ENCODE assay signal across 19 cellular contexts in genomic region chrX:56783996-56784620, GRCh38. TPM values are rescaled to one million over a fixed set of nuclear protein-coding genes. Genes with fewer than 3 reads are reported as not detected.
A peak's percentile ranks its signal among the peaks of the same experiment; 100 is the strongest.
DNase-seq lines count a peak whose midpoint lies in the region; ATAC-seq, FAIRE-seq and TF ChIP-seq lines count a peak whose summit lies in the region.
"Had no signal": no experiment of that assay in that cellular context is flagged by ENCODE, and none has a peak within 500 bp of the region (broad histone marks: within the 10 kb centered on the region; RNA-seq: fewer than 3 reads in every experiment).

No MANE protein-coding gene starts in this region.

- peak overlapping the region; percentile 66 for H3K4me2 ChIP-seq in Karpas-422 (ENCODE audit: low read depth, low read length, poor library complexity, severe bottlenecking)
- H3K4me2 ChIP-seq: GM23338, PC-9 had no signal

- DNase-seq in CD4-positive, CD25-positive, alpha-beta regulatory T cell = no peak
- no peak for DNase-seq in Karpas-422
- peak; percentile 32 for DNase-seq in kidney
- peak; percentile 27 for DNase-seq in sigmoid colon
- no peak for DNase-seq in NCI-H2196 (lab: John Stamatoyannopoulos, UW; ENCODE audit: unreplicated experiment)
- no peak for DNase-seq in NCI-H1417 (lab: John Stamatoyannopoulos, UW)
- DNase-seq in H7 = no peak
- DNase-seq: activated CD4-positive, alpha-beta memory T cell treated with anti-CD3 and anti-CD28 coated beads for 36 hours; cortex of kidney; DND-41; NCI-H2227 treated with DMSO at 0.1 percent for 48 hours; NCI-H82; occipital lobe; PC-9 had no signal

- FAIRE-seq in kidney (lab: Jason Lieb, UNC) = no peak

- H3K27me3 ChIP-seq in CD4-positive, CD25-positive, alpha-beta regulatory T cell (ENCODE audit: control insufficient read depth, insufficient read depth, low read length) = no peaks in the 10 kb centered on the region
- H3K27me3 ChIP-seq in Karpas-422 (ENCODE audit: low read length) (no peaks in the 10 kb centered on the region), sigmoid colon (no peaks in the 10 kb centered on the region), H7 (ENCODE audit: control insufficient read depth, insufficient read depth, low read length) (no peaks in the 10 kb centered on the region)
- H3K27me3 ChIP-seq: left lung, right atrium auricular region, SJSA1 had no signal

- peaks cover 4% of the 10 kb centered on the region for H3K4me1 ChIP-seq in CD4-positive, CD25-positive, alpha-beta regulatory T cell (ENCODE audit: control insufficient read depth, insufficient read depth, low read length, poor library complexity, severe bottlenecking)
- H3K4me1 ChIP-seq in Karpas-422 (ENCODE audit: low read length) (peaks cover 10% of the 10 kb centered on the region), kidney (ENCODE audit: control insufficient read depth in 1 of 2, insufficient read depth in 1 of 2, low read depth in 1 of 2, low read length in 2 of 2) (no peaks in the 10 kb centered on the region), sigmoid colon (peaks cover 0 to 10% (median 0%) of the 10 kb centered on the region in 4 donors)
- H3K4me1 ChIP-seq: left lung, SJSA1 had no signal

- H3K9me3 ChIP-seq in CD4-positive, CD25-positive, alpha-beta regulatory T cell (ENCODE audit: control insufficient read depth in 2 of 2, low read length in 2 of 2) = no peaks in the 10 kb centered on the region
- H3K9me3 ChIP-seq in Karpas-422 (ENCODE audit: low read length) (no peaks in the 10 kb centered on the region), kidney (ENCODE audit: control insufficient read depth in 1 of 2, low read length in 2 of 2) (no peaks in the 10 kb centered on the region), sigmoid colon (no peaks in the 10 kb centered on the region)
- H3K9me3 ChIP-seq: left lung, right atrium auricular region, SJSA1 had no signal

- H3K4me1 Mint-ChIP-seq in CD4-positive, CD25-positive, alpha-beta regulatory T cell = peaks cover 7 to 41% (median 18%) of the 10 kb centered on the region in 4 donors
- H3K4me1 Mint-ChIP-seq: GM23338 had no signal

- TF ChIP-seq CTCF in kidney (IDR thresholded peaks at IDR 0.05; ENCODE audit: borderline replicate concordance, extremely low read depth, insufficient read depth) (no peak), sigmoid colon (IDR thresholded peaks at IDR 0.05) (no peak)

- intact Hi-C loops in kidney (cut with DNase I) = no loop called here
- intact Hi-C loops in sigmoid colon (cut with DNase I) = no loop called here

- H3K9me2 ChIP-seq in Karpas-422 (replicated peaks; ENCODE audit: insufficient read depth, low read length) = no peaks in the 10 kb centered on the region

- no peaks in the 10 kb centered on the region for H3K9me3 Mint-ChIP-seq in CD4-positive, CD25-positive, alpha-beta regulatory T cell
- H3K9me3 Mint-ChIP-seq: activated CD4-positive, alpha-beta memory T cell treated with anti-CD3 and anti-CD28 coated beads for 36 hours; activated naive CD4-positive, alpha-beta T cell treated with anti-CD3 and anti-CD28 coated beads, Interleukin-2, amount 50 U/mL, for 72 hours; GM23338 had no signal

- no peak overlapping the region for H3K4me3 ChIP-seq in CD4-positive, CD25-positive, alpha-beta regulatory T cell (ENCODE audit: low read depth, low read length)
- H3K4me3 ChIP-seq in Karpas-422 (ENCODE audit: low read length) (no peak overlapping the region), kidney (ENCODE audit: low read length in 2 of 2) (no peak overlapping the region), sigmoid colon (no peak overlapping the region), H7 (ENCODE audit: insufficient read depth, low read depth, low read length) (no peak overlapping the region)
- H3K4me3 ChIP-seq: GM23338, PC-9, SJSA1 had no signal

- peaks cover 6% of the 10 kb centered on the region for H3K36me3 ChIP-seq in CD4-positive, CD25-positive, alpha-beta regulatory T cell (ENCODE audit: control insufficient read depth, insufficient read depth, low read length)
- H3K36me3 ChIP-seq in Karpas-422 (ENCODE audit: insufficient read depth, low read length) (no peaks in the 10 kb centered on the region), kidney (ENCODE audit: control insufficient read depth in 1 of 2, insufficient read depth in 2 of 2, low read length in 2 of 2) (peaks cover 0 to 2% of the 10 kb centered on the region in 2 donors), sigmoid colon (no peaks in the 10 kb centered on the region), H7 (replicated peaks; ENCODE audit: control insufficient read depth, insufficient read depth, low read length) (no peaks in the 10 kb centered on the region)
- H3K36me3 ChIP-seq: left lung, right atrium auricular region, SJSA1 had no signal

- no peak for TF ChIP-seq EP300 in sigmoid colon (IDR thresholded peaks at IDR 0.05)

- no peak for TF ChIP-seq POLR2A in sigmoid colon (IDR thresholded peaks at IDR 0.05)

- no peaks in the 10 kb centered on the region for H3K79me2 ChIP-seq in Karpas-422 (ENCODE audit: low read length)

- no peaks in the 10 kb centered on the region for H3K27me3 Mint-ChIP-seq in CD4-positive, CD25-positive, alpha-beta regulatory T cell
- H3K27me3 Mint-ChIP-seq: activated CD4-positive, alpha-beta memory T cell treated with anti-CD3 and anti-CD28 coated beads for 36 hours had no signal

- H3K9ac ChIP-seq in Karpas-422 (ENCODE audit: low read length) = no peak overlapping the region
- H3K9ac ChIP-seq in kidney (ENCODE audit: low read length in 2 of 2) = no peak overlapping the region

- no peak overlapping the region for H3K27ac ChIP-seq in CD4-positive, CD25-positive, alpha-beta regulatory T cell (ENCODE audit: insufficient read depth, low read length, poor library complexity, severe bottlenecking)
- no peak overlapping the region for H3K27ac ChIP-seq in Karpas-422 (ENCODE audit: low read length)
- no peak overlapping the region for H3K27ac ChIP-seq in kidney (ENCODE audit: low read depth in 2 of 2, low read length in 2 of 2)
- H3K27ac ChIP-seq in sigmoid colon = no peak overlapping the region
- H3K27ac ChIP-seq: PC-9, SJSA1 had no signal

- WGBS in sigmoid colon, 2 donors = 96 to 98% methylated on average over 9 of the region's 9 CpGs

- peaks cover 15% of the 10 kb centered on the region for H3K36me3 Mint-ChIP-seq in CD4-positive, CD25-positive, alpha-beta regulatory T cell
- H3K36me3 Mint-ChIP-seq: activated CD4-positive, alpha-beta memory T cell treated with anti-CD3 and anti-CD28 coated beads for 36 hours; activated naive CD4-positive, alpha-beta T cell treated with anti-CD3 and anti-CD28 coated beads, Interleukin-2, amount 50 U/mL, for 72 hours had no signal

- no peak for ATAC-seq in CD4-positive, CD25-positive, alpha-beta regulatory T cell (ENCODE audit: low read depth in 2 of 2)
- ATAC-seq: activated naive CD4-positive, alpha-beta T cell treated with anti-CD3 and anti-CD28 coated beads, Interleukin-2, amount 50 U/mL, for 72 hours; GM23338 had no signal

- no peaks in the 10 kb centered on the region for H4K20me1 ChIP-seq in Karpas-422 (ENCODE audit: insufficient read depth, low read depth, low read length)

- H3K27ac Mint-ChIP-seq in CD4-positive, CD25-positive, alpha-beta regulatory T cell = peak overlapping the region in 2 of 3 donors; percentile 32 to 41
- H3K27ac Mint-ChIP-seq: activated CD4-positive, alpha-beta memory T cell treated with anti-CD3 and anti-CD28 coated beads for 36 hours had no signal

- no peak overlapping the region for H2AFZ ChIP-seq in Karpas-422 (ENCODE audit: low read length)
- H2AFZ ChIP-seq: GM23338, PC-9 had no signal

- H3K4me3 Mint-ChIP-seq in CD4-positive, CD25-positive, alpha-beta regulatory T cell = peak overlapping the region in 2 of 4 donors; percentile 93 to 96
- H3K4me3 Mint-ChIP-seq: activated CD4-positive, alpha-beta memory T cell treated with anti-CD3 and anti-CD28 coated beads for 36 hours; GM23338 had no signal

RNA-seq across cellular contexts. Expression of gene NBDY, which starts 55.1 kb away (rescaled TPM):
- total RNA-seq in CD4-positive, CD25-positive, alpha-beta regulatory T cell = 29.0 TPM
- polyA plus RNA-seq in CD4-positive, CD25-positive, alpha-beta regulatory T cell = 10 to 100 TPM; 47.3 to 61.5 (median 56.0) TPM
- 4.9 and 20.5 TPM in 2 replicates for total RNA-seq in Karpas-422 (2014; rRNA removed; shearing (Covaris generic); ENCODE audit: low replicate concordance)
- total RNA-seq in kidney (50.8 TPM), sigmoid colon (10 to 100 TPM in 2 of 4 donors, 1 to 10 TPM in 2; 7.2 to 16.5 (median 10.5) TPM)
- polyA plus RNA-seq in kidney (ENCODE audit: insufficient read depth, low read depth, low replicate concordance) (88.7 TPM), sigmoid colon (10 to 100 TPM; 18.0 to 28.2 (median 23.6) TPM)
- total RNA-seq in H7 (2014; rRNA removed; shearing (Covaris generic)) = 7.5 and 12.0 TPM in 2 replicates

Comparison
In these comparisons a context has a peak if more than half of its experiments do, and no peak if none do; other contexts are left out.
1. DNase-seq: peak in kidney (single experiment) and sigmoid colon (single experiment); none in CD4-positive, CD25-positive, alpha-beta regulatory T cell (0 of 3), Karpas-422 (single experiment), NCI-H2196 (single experiment), NCI-H1417 (0 of 3) and H7 (single experiment).